ENCODE assay signal across 15 cellular contexts in genomic region chr7:129017933-129018538, GRCh38. TPM values are rescaled to one million over a fixed set of nuclear protein-coding genes. Genes with fewer than 3 reads are reported as not detected.
DNase-seq lines count a peak whose midpoint lies in the region; ATAC-seq, FAIRE-seq and TF ChIP-seq lines count a peak whose summit lies in the region.
"Had no signal": no experiment of that assay in that cellular context is flagged by ENCODE, and none has a peak within 500 bp of the region (broad histone marks: within the 10 kb centered on the region; RNA-seq: fewer than 3 reads in every experiment).

No MANE protein-coding gene starts in this region.

- H3K27ac Mint-ChIP-seq in HFFc6, result no peak overlapping the region

- H4K20me1 ChIP-seq in GM12878 (ENCODE audit: control insufficient read depth, insufficient read depth), result no peaks in the 10 kb centered on the region

- H3K9me3 ChIP-seq in GM12878 (replicated peaks; ENCODE audit: control insufficient read depth, insufficient read depth, low read length), result peaks cover 2% of the 10 kb centered on the region; the same call in 2 of the 3 replicates
- H3K9me3 ChIP-seq: SJCRH30, stomach had no signal

- ATAC-seq in GM19395 (IDR thresholded peaks at IDR 0.05; ENCODE audit: unreplicated experiment) (peak; percentile 74), HG02981 (IDR thresholded peaks at IDR 0.05; ENCODE audit: unreplicated experiment) (peak; percentile 68), GM12878 (peak; percentile 94)

- no peak for FAIRE-seq in GM12878 (lab: Jason Lieb, UNC)

- WGBS in GM12878 (ENCODE audit: insufficient coverage, insufficient replicate concordance, low lambda C conversion rate, missing lambda C conversion rate), result 0% methylated on average over 4 of the region's 4 CpGs

- no peaks in the 10 kb centered on the region for H3K9me3 Mint-ChIP-seq in HFFc6

- no peak overlapping the region for H2AFZ ChIP-seq in GM12878 (ENCODE audit: control insufficient read depth, low read depth, low read length)

- no peak for TF ChIP-seq EP300 in GM12878 (IDR thresholded peaks at IDR 0.05; ENCODE audit: borderline replicate concordance in 1 of 2, control insufficient read depth in 1 of 2, low read depth in 2 of 2, low read length in 2 of 2)

- no TSS peak for BruUV-seq in GM12878 (replicated peaks; lab: Mats Ljungman, UMichigan)

- H3K4me1 Mint-ChIP-seq in HFFc6 (ENCODE audit: low read depth), result peaks cover 10% of the 10 kb centered on the region

- no peak for TF ChIP-seq POLR2A in GM12878 (IDR thresholded peaks at IDR 0.05; ENCODE audit: low read depth, low read length)

- intact Hi-C loops in GM12878 (cut with micrococcal nuclease; ENCODE audit: unreplicated experiment), result loop anchor here (2.0 kb wide), 1 partner anchor 73 kb away; no protein-coding TSS in a partner anchor

- RAD21 ChIA-PET in GM12878 (lab: Charles Lee; ENCODE audit: unreplicated experiment), result interaction anchor here (0.6 to 5.5 kb wide), 12 partner anchors 10 to 307 kb away, joined by 3 to 65 read pairs (median 3); partner anchors contain the start of gene TNPO3

- H3K79me2 ChIP-seq in GM12878 (ENCODE audit: control insufficient read depth, insufficient read depth, low read length), result peaks cover 80% of the 10 kb centered on the region

- SMC1A ChIA-PET in GM12878 (lab: Charles Lee; ENCODE audit: uncharacterized antibody, unreplicated experiment), result interaction anchor here (0.9 to 4.9 kb wide), 20 partner anchors 9 to 146 kb away, joined by 3 to 41 read pairs (median 5); partner anchors contain the start of gene TNPO3

- no peaks in the 10 kb centered on the region for H3K27me3 Mint-ChIP-seq in HFFc6 (ENCODE audit: insufficient read depth)

- peaks cover 22% of the 10 kb centered on the region for H3K36me3 Mint-ChIP-seq in HFFc6 (ENCODE audit: low read depth)

- peak overlapping the region; percentile 61 for H3K9ac ChIP-seq in GM12878 (ENCODE audit: control insufficient read depth, insufficient read depth, low read length)

- peak overlapping the region; percentile 94 for H3K4me2 ChIP-seq in GM12878 (ENCODE audit: control insufficient read depth, insufficient read depth)

- peak; percentile 30 for DNase-seq in GM13976 (ENCODE audit: low spot score)
- peak; percentile 64 for DNase-seq in GM12878 (ENCODE audit: low read depth, low spot score)
- DNase-seq in HFFc6, result no peak
- no peak for DNase-seq in ureter (ENCODE audit: low spot score)
- DNase-seq in SKM-1 treated with dmso at 0.1 percent for 144 hours (lab: John Stamatoyannopoulos, UW; ENCODE audit: unreplicated experiment), result no peak
- DNase-seq in HuH-7.5 (ENCODE audit: low spot score), result no peak
- DNase-seq: H7, mesenchymal stem cell, NCI-H1417, NCI-H748 treated with DMSO at 0.1 percent for 48 hours, SJCRH30, stomach had no signal

- peaks cover 6 to 30% of the 10 kb centered on the region in 2 experiments for H3K36me3 ChIP-seq in GM12878 (ENCODE audit: control insufficient read depth in 2 of 2, insufficient read depth in 2 of 2, low read length in 1 of 2)

- POLR2A ChIA-PET in GM12878 (lab: Charles Lee), result interaction anchor here (0.8 to 2.8 kb wide), 10 partner anchors 9 to 104 kb away, joined by 3 to 17 read pairs (median 4); no protein-coding TSS in a partner anchor

- CTCF ChIA-PET in GM12878 (lab: Yijun Ruan, JAX), result interaction anchor here (0.6 to 4.6 kb wide), 16 partner anchors 8 to 211 kb away, joined by 3 to 17 read pairs (median 4); partner anchors contain the start of gene IRF5

- no peak for TF ChIP-seq CTCF in GM13976 (IDR thresholded peaks at IDR 0.05; ENCODE audit: borderline replicate concordance, control extremely low read depth, extremely low read depth, insufficient read depth, missing control alignments)
- no peak for TF ChIP-seq CTCF in GM12878 (IDR thresholded peaks at IDR 0.05 in 2 of 3, conservative IDR thresholded peaks at IDR 0.05 in 1 of 3; ENCODE audit: control insufficient read depth in 2 of 3, extremely low read depth in 1 of 3, insufficient read depth in 1 of 3, low read depth in 3 of 3, low read length in 3 of 3)
- no peak for TF ChIP-seq CTCF in HFFc6 (IDR thresholded peaks at IDR 0.05)

- no peak overlapping the region for H3K4me3 Mint-ChIP-seq in HFFc6

- peak overlapping the region; percentile 93 for H3K27ac ChIP-seq in GM12878 (ENCODE audit: control insufficient read depth, insufficient read depth)
- H3K27ac ChIP-seq: SJCRH30, stomach, VCaP had no signal

- no peak for TF ChIP-seq RAD21 in GM12878 (IDR thresholded peaks at IDR 0.05; ENCODE audit: insufficient read depth, low read depth, low read length)

- H3K27me3 ChIP-seq in GM12878 (replicated peaks in 1 of 2; ENCODE audit: control insufficient read depth in 2 of 2, insufficient read depth in 2 of 2, low read length in 1 of 2), result no peaks in the 10 kb centered on the region
- H3K27me3 ChIP-seq: SJCRH30, stomach had no signal

- no peak overlapping the region; the same call in 1 of the 2 replicates for H3K4me3 ChIP-seq in GM12878
- H3K4me3 ChIP-seq: SJCRH30, stomach had no signal

- H3K4me1 ChIP-seq in GM12878 (ENCODE audit: control insufficient read depth, insufficient read depth, low read length), result peaks cover 42% of the 10 kb centered on the region
- H3K4me1 ChIP-seq: SJCRH30 had no signal

- in situ Hi-C loops in GM13976 (cut with MboI; ENCODE audit: low sequenced_read_pairs, unreplicated experiment), result no loop called here
- in situ Hi-C loops in GM12878 (cut with MboI), result no loop called here

TF ChIP-seq in GM12878, 131 proteins besides CTCF, POLR2A, EP300 and RAD21 (continues in another document):
- TF ChIP-seq FOXM1 (IDR thresholded peaks at IDR 0.05; ENCODE audit: low read depth, low read length), result peak; percentile 46; the same call in 1 of the 2 replicates
- TF ChIP-seq ZNF592 (IDR thresholded peaks at IDR 0.05), result no peak
- TF ChIP-seq ZNF217 (IDR thresholded peaks at IDR 0.05), result 0 out of 2 replicates have a peak, but pooled peaks have one; percentile 16
- TF ChIP-seq JUNB (IDR thresholded peaks at IDR 0.05), result peak; percentile 83
- peak; percentile 33; the same call in 1 of the 2 replicates for TF ChIP-seq PML (IDR thresholded peaks at IDR 0.05; ENCODE audit: low read length)
- TF ChIP-seq ATF7 (IDR thresholded peaks at IDR 0.05; ENCODE audit: low read depth), result peak; percentile 57

RNA-seq across cellular contexts. Expression of gene TNPO3, which starts 36.9 kb away (rescaled TPM):
- 77.5 and 79.6 TPM in 2 replicates for total RNA-seq in GM12878 (2013; cell fraction: nucleolus; rRNA removed)
- total RNA-seq in GM12878 (2014; rRNA removed), result 72.7 and 77.4 TPM in 2 replicates
- 64.3 and 64.5 TPM in 2 replicates for total RNA-seq in GM12878 (2014; rRNA removed; fragmentation: Illumina TruSeq; extraction: Trizol)
- total RNA-seq in GM12878 (2021), result 63.0 and 67.6 TPM in 2 replicates
- polyA plus RNA-seq in GM12878 (2011; ENCODE audit: low read depth), result 34.8 TPM
- polyA plus RNA-seq in GM12878 (2011; rRNA removed), result 46.6 and 56.7 TPM in 2 replicates
- polyA plus RNA-seq in GM12878 (2011; cell fraction: cytosol; rRNA removed), result 59.9 and 67.6 TPM in 2 replicates
- polyA plus RNA-seq in GM12878 (2011; cell fraction: nucleus; rRNA removed), result 46.9 and 53.0 TPM in 2 replicates
- 40.9 and 46.9 TPM in 2 replicates for polyA plus RNA-seq in GM12878 (2012)
- 68.7 and 68.9 TPM in 2 replicates for polyA plus RNA-seq in GM12878 (2014; fragmentation: Illumina TruSeq; extraction: Trizol)
- 10 to 100 TPM; 17.6 to 23.5 TPM for polyA plus RNA-seq in GM12878 (2014; fragmentation: Nextera tagmentation; extraction: Ambion mirVana)
- 52.4 and 57.4 TPM in 2 replicates for polyA plus RNA-seq in GM12878 (2014; rRNA removed)
- 10 to 100 TPM; 84.5 to 91.8 TPM for polyA plus RNA-seq in GM12878 (2016; fragmentation: Nextera tagmentation; extraction: Ambion mirVana)
- polyA minus RNA-seq in GM12878 (2011; rRNA and poly(A)+ RNA removed), result 99.0 and 133 TPM in 2 replicates
- polyA minus RNA-seq in GM12878 (2011; cell fraction: cytosol; rRNA and poly(A)+ RNA removed), result 27.8 and 31.8 TPM in 2 replicates
- 36.3 and 44.6 TPM in 2 replicates for polyA minus RNA-seq in GM12878 (2011; cell fraction: nucleus; rRNA and poly(A)+ RNA removed)
- 10 to 100 TPM; 38.5 to 52.5 (median 45.0) TPM for total RNA-seq in HFFc6 (2021; fragmentation: NEBNext Ultra II Directional; extraction: Animal tissue kit (Norgen Biotek cat#: 25700))
- 43.4 TPM for total RNA-seq in ureter

Comparison
In these comparisons a context has a peak if more than half of its experiments do, and no peak if none do; other contexts are left out.
1. DNase-seq: peak in GM13976 (single experiment) and GM12878 (single experiment); none in HFFc6 (single experiment), ureter (single experiment), SKM-1 treated with dmso at 0.1 percent for 144 hours (single experiment) and HuH-7.5 (single experiment).
2. Peak in every context shown above with its lines, with median percentiles within 50 percentile points of each other: ATAC-seq.